Comparison of ENCODE assay signal across 20 cellular contexts in genomic region chr21:26614251-26614650, GRCh38. TPM values are rescaled to one million over a fixed set of nuclear protein-coding genes. Genes with fewer than 3 reads are reported as not detected.
"Had no signal": no experiment of that assay in that cellular context is flagged by ENCODE, and none has a peak within 500 bp of the region (broad histone marks: within the 10 kb centered on the region; RNA-seq: fewer than 3 reads in every experiment).

No MANE protein-coding gene starts in this region.

- H3K9me3 ChIP-seq: ascending aorta had no signal

- H3K27ac ChIP-seq: ascending aorta had no signal

- H3K36me3 ChIP-seq: ascending aorta had no signal

- ATAC-seq: activated CD4-positive, CD25-positive, alpha-beta regulatory T cell treated with anti-CD3 and anti-CD28 coated beads, Interleukin-2, amount 50 U/mL, for 24 hours; activated CD8-positive, alpha-beta T cell treated with anti-CD3 and anti-CD28 coated beads, Interleukin-2, amount 10 ng/mL, durations not matched to agents 7 days and 5 days; PC-3 had no signal

- H3K4me3 ChIP-seq: ascending aorta had no signal

- H3K27me3 ChIP-seq: ascending aorta had no signal

- DNase-seq: activated CD4-positive, alpha-beta T cell treated with anti-CD3 and anti-CD28 coated beads for 48 hours; activated CD4-positive, alpha-beta T cell treated with anti-CD3 and anti-CD28 coated beads, Interleukin-2, amount 50 U/mL, for 4 hours; activated CD8-positive, alpha-beta memory T cell treated with anti-CD3 and anti-CD28 coated beads, Interleukin-2, amount 50 U/mL, for 48 hours; activated CD8-positive, alpha-beta T cell treated with anti-CD3 and anti-CD28 coated beads, Interleukin-2, amount 10 ng/mL, durations not matched to agents 7 days and 5 days; activated naive CD4-positive, alpha-beta T cell treated with anti-CD3 and anti-CD28 coated beads, Interleukin-2, amount 50 U/mL, for 16 hours; activated naive CD8-positive, alpha-beta T cell treated with anti-CD3 and anti-CD28 coated beads, Interleukin-2, amount 10 ng/mL, durations not matched to agents 7 days and 5 days; activated T-cell treated with anti-CD3 and anti-CD28 coated beads, Interleukin-2, amount 50 U/mL, for 1 hour; amniotic stem cell; Karpas-422; MM.1S; NCI-H1105; NCI-H1436; NCI-H1694 treated with DMSO at 0.1 percent for 48 hours; NCI-H2029 treated with DMSO at 0.1 percent for 48 hours; NCI-H510A treated with DMSO at 0.1 percent for 48 hours; NCI-H69; PC-3; SHP77 treated with DMSO at 0.1 percent for 48 hours had no signal

- H3K4me1 ChIP-seq: ascending aorta had no signal

RNA-seq across cellular contexts. Expression of gene CYYR1, which starts 41.2 kb away (rescaled TPM):
- total RNA-seq: activated CD8-positive, alpha-beta T cell treated with anti-CD3 and anti-CD28 coated beads, Interleukin-2, amount 10 ng/mL, durations not matched to agents 7 days and 5 days; activated naive CD8-positive, alpha-beta T cell treated with anti-CD3 and anti-CD28 coated beads, Interleukin-2, amount 10 ng/mL, durations not matched to agents 7 days and 5 days; PC-3 had no signal
